In the genomic region with DNA sequence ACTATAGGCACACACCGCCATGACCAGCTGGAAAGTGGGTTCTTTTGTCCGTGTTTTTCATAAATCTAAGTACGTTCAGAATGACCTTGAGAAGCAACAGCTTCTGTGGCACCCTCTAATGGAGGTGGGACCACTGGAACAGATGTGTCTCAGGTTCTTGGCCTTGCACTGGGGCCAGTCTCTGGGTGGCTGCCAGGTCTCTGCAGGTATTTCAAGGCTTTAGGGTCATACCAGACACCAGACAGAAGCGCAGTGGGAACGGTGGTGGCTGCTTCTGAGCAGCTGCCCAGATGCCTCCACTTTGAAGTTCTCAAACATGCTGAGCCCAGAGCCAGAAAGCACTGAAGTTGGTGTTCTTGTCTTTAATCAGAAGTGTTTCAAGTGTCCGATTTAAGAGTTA, we compare ENCODE assay signal across 33 cellular contexts.
DNase-seq lines count a peak whose midpoint lies in the region; ATAC-seq, FAIRE-seq and TF ChIP-seq lines count a peak whose summit lies in the region.
"Had no signal": no experiment of that assay in that cellular context is flagged by ENCODE, and none has a peak within 500 bp of the region (broad histone marks: within the 10 kb centered on the region; RNA-seq: fewer than 3 reads in every experiment).

No MANE protein-coding gene starts in this region.

- H3K27me3 ChIP-seq in liver (ENCODE audit: control insufficient read depth in 4 of 4, insufficient read depth in 4 of 4, low read length in 3 of 4) (no peaks in the 10 kb centered on the region), HepG2 (ENCODE audit: control insufficient read depth in 1 of 2, insufficient read depth in 2 of 2, low read length in 2 of 2) (0 out of 5 replicates have a peak, but pooled peaks cover 0 to 2% of the 10 kb centered on the region in 2 experiments), right lobe of liver (no peaks in the 10 kb centered on the region), mesendoderm (ENCODE audit: insufficient read depth, low read length, poor library complexity) (no peaks in the 10 kb centered on the region)
- H3K27me3 ChIP-seq: BLaER1; BLaER1 treated with 17β-estradiol and CSF1 and Interleukin-3, amounts not matched to agents 10 nM and 100 nM had no signal

- H2AK5ac ChIP-seq in mesendoderm (ENCODE audit: low read length): no peak overlapping the region

- H3K79me1 ChIP-seq in mesendoderm (ENCODE audit: low read length): no peaks in the 10 kb centered on the region

- no TSS peak for BruUV-seq in HepG2 (replicated peaks; lab: Mats Ljungman, UMichigan)

- H3K36me3 ChIP-seq in liver (ENCODE audit: control insufficient read depth in 4 of 4, insufficient read depth in 3 of 4, low read depth in 1 of 4, low read length in 3 of 4) (no peaks in the 10 kb centered on the region), HepG2 (replicated peaks in 1 of 2; ENCODE audit: control insufficient read depth in 1 of 2, insufficient read depth in 2 of 2, low read length in 2 of 2) (no peaks in the 10 kb centered on the region), right lobe of liver (no peaks in the 10 kb centered on the region), mesendoderm (ENCODE audit: control insufficient read depth, insufficient read depth, low read length) (no peaks in the 10 kb centered on the region)
- H3K36me3 ChIP-seq: BE2C; BLaER1; BLaER1 treated with 17β-estradiol and CSF1 and Interleukin-3, amounts not matched to agents 10 nM and 100 nM had no signal

- no peak overlapping the region for H3K18ac ChIP-seq in mesendoderm (ENCODE audit: low read length)

- no peak overlapping the region for H3K56ac ChIP-seq in mesendoderm (ENCODE audit: low read length)

- H3K27ac ChIP-seq in liver (ENCODE audit: low read depth in 1 of 2, low read length in 2 of 2) (peak overlapping the region; percentile 34 to 43), HepG2 (ENCODE audit: extremely low read length, insufficient read depth, low read length) (no peak overlapping the region), right lobe of liver (peak overlapping the region in 1 of 3 donors; percentile 66), mesendoderm (ENCODE audit: low read depth, low read length) (no peak overlapping the region)
- H3K27ac ChIP-seq: 22Rv1; A549; BLaER1; BLaER1 treated with 17β-estradiol and CSF1 and Interleukin-3, amounts not matched to agents 10 nM and 100 nM; C4-2B had no signal

- H2BK15ac ChIP-seq in mesendoderm (replicated peaks; ENCODE audit: low read depth): no peak overlapping the region

- H3K4ac ChIP-seq in mesendoderm (ENCODE audit: low read depth, low read length): no peak overlapping the region

- CTCF ChIA-PET in HepG2 (lab: Yijun Ruan, JAX; ENCODE audit: low intra/inter-chr PET ratio, low total read pairs): no interaction called here

- POLR2A ChIA-PET in HepG2 (lab: Yijun Ruan, JAX): no interaction called here

- no peak for FAIRE-seq in HepG2 (lab: Jason Lieb, UNC)
- FAIRE-seq: A204.1, A549, D721Med had no signal

- no peak for DNase-seq in HepG2 (ENCODE audit: low spot score)
- peak; percentile 63 for DNase-seq in left lobe of liver (ENCODE audit: low spot score)
- DNase-seq in right lobe of liver: peak; percentile 23 to 65 (median 62)
- DNase-seq in stimulated activated CD4-positive, alpha-beta T cell treated with anti-CD3 and anti-CD28 coated beads, Interleukin-12 subunit alpha, Interleukin-12 subunit beta, amount 100 ng/mL, for 4 hours: no peak
- DNase-seq in mesendoderm: no peak
- DNase-seq: 8988T; ACHN; AML-193; BE2C; C1 segment of cervical spinal cord; Caco-2; Calu3; CD4-positive, alpha-beta memory T cell; CD4-positive, alpha-beta T cell; CD4-positive, CD25-positive, alpha-beta regulatory T cell; CD8-positive, alpha-beta memory T cell; CD8-positive, alpha-beta T cell; COR-L47; DMS 273 treated with DMSO at 0.1 percent for 48 hours; DMS153; DMS53; DMS79; DMS79 treated with DMSO at 0.1 percent for 48 hours; DND-41; EL had no signal

- no peak overlapping the region for H3K23ac ChIP-seq in mesendoderm (ENCODE audit: low read length)

- no peak overlapping the region for H4K5ac ChIP-seq in mesendoderm (ENCODE audit: low read length)

- H3K9ac ChIP-seq in liver (ENCODE audit: low read depth in 1 of 2, low read length in 2 of 2) (no peak overlapping the region), HepG2 (ENCODE audit: insufficient read depth, low read depth, low read length) (no peak overlapping the region), mesendoderm (ENCODE audit: low read length) (no peak overlapping the region)
- H3K9ac ChIP-seq: BLaER1; BLaER1 treated with 17β-estradiol and CSF1 and Interleukin-3, amounts not matched to agents 10 nM and 100 nM had no signal

- no peak overlapping the region for H4K8ac ChIP-seq in mesendoderm (ENCODE audit: low read depth, low read length)

- H2BK120ac ChIP-seq in mesendoderm (ENCODE audit: low read depth, low read length): no peak overlapping the region

- H2AFZ ChIP-seq in HepG2 (ENCODE audit: low read length): no peak overlapping the region

- no peak overlapping the region for H2BK5ac ChIP-seq in mesendoderm (ENCODE audit: low read length)

- TF ChIP-seq POLR2A in HepG2 (IDR thresholded peaks at IDR 0.05; ENCODE audit: insufficient read depth in 1 of 2, low read depth in 2 of 2, low read length in 2 of 2) (no peak), right lobe of liver (IDR thresholded peaks at IDR 0.05) (no peak)

- intact Hi-C loops in HepG2 (cut with micrococcal nuclease; ENCODE audit: unreplicated experiment) (no loop called here), right lobe of liver (cut with DNase I) (no loop called here)

- in situ Hi-C loops in HepG2 (cut with HindIII; ENCODE audit: extremely low pct_ligation_motif_present, low pct_unique_long_range_greater_than_20kb): no loop called here

- H4K20me1 ChIP-seq in HepG2 (ENCODE audit: insufficient read depth, low read length): no peaks in the 10 kb centered on the region
- H4K20me1 ChIP-seq: BLaER1; BLaER1 treated with 17β-estradiol and CSF1 and Interleukin-3, amounts not matched to agents 10 nM and 100 nM had no signal

- H3K79me2 ChIP-seq in HepG2 (ENCODE audit: insufficient read depth, low read length) (no peaks in the 10 kb centered on the region), mesendoderm (ENCODE audit: control insufficient read depth, insufficient read depth, low read length) (no peaks in the 10 kb centered on the region)

- TF ChIP-seq EP300 in HepG2 (IDR thresholded peaks at IDR 0.05; ENCODE audit: low read depth in 2 of 2, low read length in 2 of 2): no peak
- TF ChIP-seq EP300 in HepG2 (CRISPR knock-in tag; IDR thresholded peaks at IDR 0.05; ENCODE audit: borderline replicate concordance): no peak

- H3K4me3 ChIP-seq in liver (ENCODE audit: low read depth in 1 of 3, low read length in 3 of 3) (no peak overlapping the region), HepG2 (replicated peaks in 1 of 3; ENCODE audit: insufficient read depth in 1 of 3, low read depth in 2 of 3, low read length in 3 of 3) (no peak overlapping the region), right lobe of liver (no peak overlapping the region), mesendoderm (ENCODE audit: low read length) (no peak overlapping the region)
- H3K4me3 ChIP-seq: A549; BLaER1; BLaER1 treated with 17β-estradiol and CSF1 and Interleukin-3, amounts not matched to agents 10 nM and 100 nM had no signal

- peaks cover 4 to 58% (median 49%) of the 10 kb centered on the region in 4 donors for H3K4me1 ChIP-seq in liver (ENCODE audit: control insufficient read depth in 4 of 4, insufficient read depth in 4 of 4, low read length in 3 of 4)
- peaks cover 22% of the 10 kb centered on the region for H3K4me1 ChIP-seq in HepG2 (ENCODE audit: insufficient read depth, low read length)
- peaks cover 0 to 51% (median 8%) of the 10 kb centered on the region in 4 donors for H3K4me1 ChIP-seq in right lobe of liver
- peaks cover 6% of the 10 kb centered on the region for H3K4me1 ChIP-seq in mesendoderm (ENCODE audit: control insufficient read depth, low read depth, low read length)
- H3K4me1 ChIP-seq: A549; BE2C; BLaER1; BLaER1 treated with 17β-estradiol and CSF1 and Interleukin-3, amounts not matched to agents 10 nM and 100 nM; Caco-2 had no signal

- H3K9me3 ChIP-seq in liver (ENCODE audit: control insufficient read depth in 4 of 4, low read length in 3 of 4): no peaks in the 10 kb centered on the region
- H3K9me3 ChIP-seq in HepG2 (ENCODE audit: low read length): no peaks in the 10 kb centered on the region
- no peaks in the 10 kb centered on the region for H3K9me3 ChIP-seq in right lobe of liver
- H3K9me3 ChIP-seq: A549; BE2C; BLaER1; BLaER1 treated with 17β-estradiol and CSF1 and Interleukin-3, amounts not matched to agents 10 nM and 100 nM; Caco-2 had no signal

- TF ChIP-seq CTCF in liver (IDR thresholded peaks at IDR 0.05; ENCODE audit: low read depth, low read length, missing input control) (no peak), HepG2 (CRISPR knock-in tag; IDR thresholded peaks at IDR 0.05) (no peak), right lobe of liver (IDR thresholded peaks at IDR 0.05) (no peak)

- H3K4me2 ChIP-seq in HepG2 (ENCODE audit: low read depth, low read length): no peak overlapping the region
- no peak overlapping the region for H3K4me2 ChIP-seq in mesendoderm (ENCODE audit: low read length)
- H3K4me2 ChIP-seq: A549; BLaER1; BLaER1 treated with 17β-estradiol and CSF1 and Interleukin-3, amounts not matched to agents 10 nM and 100 nM had no signal

- no peak for ATAC-seq in HepG2
- ATAC-seq in left lobe of liver: peak; percentile 30
- peak in 3 of 4 donors; percentile 12 to 48 (median 30) for ATAC-seq in right lobe of liver
- ATAC-seq: A549; CD8-positive, alpha-beta T cell had no signal

- no peak for TF ChIP-seq RAD21 in liver (IDR thresholded peaks at IDR 0.05)
- no peak for TF ChIP-seq RAD21 in HepG2 (CRISPR knock-in tag; IDR thresholded peaks at IDR 0.05)

- WGBS in liver: 63% methylated on average over 6 of the region's 6 CpGs
- WGBS in HepG2 (ENCODE audit: low lambda C conversion rate): 51% methylated on average over 4 of the region's 6 CpGs
- WGBS in right lobe of liver (ENCODE audit: insufficient coverage, low coverage, low lambda C conversion rate, missing lambda C conversion rate): 60% methylated on average over 6 of the region's 6 CpGs
- WGBS in mesendoderm (ENCODE audit: extremely low coverage, insufficient coverage, low lambda C conversion rate): no CpG with 5 or more reads among the region's 6 CpGs

TF ChIP-seq in liver, 16 proteins besides CTCF, POLR2A, EP300 and RAD21:
- TF ChIP-seq TAF1 (conservative IDR thresholded peaks at IDR 0.05) (no peak), EGR1 (IDR thresholded peaks at IDR 0.05; ENCODE audit: low read depth in 2 of 2) (no peak), RXRA (IDR thresholded peaks at IDR 0.05) (no peak), GABPA (IDR thresholded peaks at IDR 0.05 in 1 of 2, conservative IDR thresholded peaks at IDR 0.05 in 1 of 2) (no peak), HNF4G (IDR thresholded peaks at IDR 0.05) (no peak)

TF ChIP-seq in HepG2, 621 proteins besides CTCF, POLR2A, EP300 and RAD21 (continues in another document):
- no peak for TF ChIP-seq RBM39 (IDR thresholded peaks at IDR 0.05; ENCODE audit: low read depth, low read length, poor library complexity, severe bottlenecking)
- TF ChIP-seq ZNF510 (CRISPR knock-in tag; IDR thresholded peaks at IDR 0.05; ENCODE audit: low read depth): no peak
- no peak for TF ChIP-seq SRSF1 (optimal IDR thresholded peaks at IDR 0.05; ENCODE audit: low read depth, low read length)
- TF ChIP-seq ZNF468 (CRISPR knock-in tag; IDR thresholded peaks at IDR 0.05): no peak

Comparison
In these comparisons a context has a peak if more than half of its experiments do, and no peak if none do; other contexts are left out.
1. H3K27ac ChIP-seq: peak in liver (2 of 2); none in HepG2 (single experiment) and mesendoderm (single experiment).
2. DNase-seq: peak in left lobe of liver (single experiment) and right lobe of liver (3 of 3); none in HepG2 (single experiment), stimulated activated CD4-positive, alpha-beta T cell treated with anti-CD3 and anti-CD28 coated beads, Interleukin-12 subunit alpha, Interleukin-12 subunit beta, amount 100 ng/mL, for 4 hours (single experiment) and mesendoderm (single experiment).